In the genomic region with DNA sequence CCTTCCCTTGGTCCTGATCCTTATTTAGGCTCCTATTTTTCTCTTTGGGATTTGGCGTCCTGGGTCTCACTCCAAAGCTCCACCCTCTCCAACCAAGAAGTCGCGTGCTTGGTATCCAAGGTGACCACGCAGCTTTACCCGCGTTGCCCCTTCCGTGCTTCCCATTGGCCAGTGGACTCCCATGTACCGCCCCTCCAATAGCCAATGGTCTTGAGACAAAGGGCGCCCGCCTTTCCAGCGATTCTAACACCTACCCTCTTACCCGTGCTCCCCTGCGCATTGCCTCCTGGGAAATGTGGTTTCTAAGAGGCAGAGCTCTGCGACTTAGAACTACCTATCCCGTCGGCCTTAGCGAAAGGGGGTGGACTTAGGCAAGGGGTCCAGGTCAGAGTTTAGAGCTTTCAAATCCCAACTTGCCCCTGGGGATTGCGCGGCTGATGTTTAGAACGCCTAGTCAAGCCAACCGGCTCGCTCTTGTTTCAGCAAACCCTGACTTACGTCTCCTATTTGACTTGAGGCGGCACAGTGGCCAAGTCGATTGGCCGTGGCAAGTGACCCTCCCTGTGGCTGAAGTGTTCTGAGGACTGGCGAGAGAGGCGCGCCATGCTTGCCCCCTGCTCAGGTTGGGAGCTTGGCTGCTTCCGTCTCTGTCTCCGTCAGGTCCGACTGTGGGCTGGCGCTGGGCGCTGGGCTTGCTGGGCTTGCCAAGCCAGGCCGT, we compare ENCODE assay signal across 8 cellular contexts. TPM values are rescaled to one million over a fixed set of nuclear protein-coding genes. Genes with fewer than 3 reads are reported as not detected.
DNase-seq lines count a peak whose midpoint lies in the region; ATAC-seq and TF ChIP-seq lines count a peak whose summit lies in the region.
"Not testable (repeated sequence)": the region's sequence is repeated elsewhere in the genome, so short reads cannot be mapped to it uniquely, and the experiment has no call there.

A gene (plus strand): TSS at position 395 of the 718 bp plus-strand sequence. CDS start 209 bp downstream, at position 604.

- H3K27ac Mint-ChIP-seq in activated naive CD8-positive, alpha-beta T cell = peak within 1 kb of the TSS; percentile 82

- TF ChIP-seq CTCF in GM10266 (IDR thresholded peaks at IDR 0.05; ENCODE audit: control insufficient read depth, insufficient read depth, low read depth, missing control alignments); suprapubic skin (IDR thresholded peaks at IDR 0.05): not testable (repeated sequence)

- not testable (repeated sequence) for H3K36me3 Mint-ChIP-seq in activated naive CD8-positive, alpha-beta T cell

- H3K36me3 ChIP-seq in suprapubic skin = not testable (repeated sequence)

- peak; percentile 99 for ATAC-seq in HG02623 (IDR thresholded peaks at IDR 0.05; ENCODE audit: unreplicated experiment)
- peak; percentile 99 for ATAC-seq in SK-N-SH treated with all-trans-retinoic acid at 6 μM for 48 hours

- under 1% methylated on average over 22 of the region's 35 CpGs for WGBS in suprapubic skin

- peak within 1 kb of the TSS; percentile 88 for H3K4me3 Mint-ChIP-seq in activated naive CD8-positive, alpha-beta T cell

- peak within 1 kb of the TSS; percentile 68 for H3K4me3 ChIP-seq in suprapubic skin

- H3K4me1 ChIP-seq in suprapubic skin = peaks cover 18% of the 10 kb centered on the region

- not testable (repeated sequence) for TF ChIP-seq POLR2A in suprapubic skin (IDR thresholded peaks at IDR 0.05)

- not testable (repeated sequence) for H3K27me3 Mint-ChIP-seq in activated naive CD8-positive, alpha-beta T cell

- TF ChIP-seq EP300 in suprapubic skin (IDR thresholded peaks at IDR 0.05) = not testable (repeated sequence)

- H3K9me3 Mint-ChIP-seq in activated naive CD8-positive, alpha-beta T cell (ENCODE audit: low read depth) = not testable (repeated sequence)

- DNase-seq in GM10266 (ENCODE audit: extremely low spot score) (peak; percentile 90), NCI-H1092 treated with DMSO at 0.1 percent for 48 hours (lab: John Stamatoyannopoulos, UW) (peak; percentile 100), glomerular visceral epithelial cell (ENCODE audit: extremely low spot score) (peak; percentile 99), occipital lobe (lab: John Stamatoyannopoulos, UW) (peak; percentile 100), suprapubic skin (ENCODE audit: low spot score in 2 of 2) (peak; percentile 99)

- not testable (repeated sequence) for H3K9me3 ChIP-seq in suprapubic skin

- peak within 1 kb of the TSS; percentile 74 for H3K27ac ChIP-seq in suprapubic skin

- peaks cover 18% of the 10 kb centered on the region for H3K4me1 Mint-ChIP-seq in activated naive CD8-positive, alpha-beta T cell (ENCODE audit: low read depth)

- H3K27me3 ChIP-seq in suprapubic skin = not testable (repeated sequence)

RNA-seq across cellular contexts. Expression of the gene that starts here (rescaled TPM):
- 21.2 TPM for total RNA-seq in occipital lobe
- 10 to 100 TPM; 12.4 to 41.9 (median 16.9) TPM for total RNA-seq in suprapubic skin

Comparison
In these comparisons a context has a peak if more than half of its experiments do, and no peak if none do; other contexts are left out.
1. Peak in every context shown above with its lines: DNase-seq, ATAC-seq, H3K4me3 ChIP-seq and H3K27ac ChIP-seq.